ENCODE assay signal across 8 cellular contexts in genomic region chr2:223944704-223945531, GRCh38. TPM values are rescaled to one million over a fixed set of nuclear protein-coding genes. Genes with fewer than 3 reads are reported as not detected.
DNase-seq lines count a peak whose midpoint lies in the region; ATAC-seq, FAIRE-seq and TF ChIP-seq lines count a peak whose summit lies in the region.

WDFY1 (minus strand) TSS chr2:223945335; CDS start chr2:223945284, 51 bp downstream.

- H3K27me3 Mint-ChIP-seq in activated T-cell treated with anti-CD3 and anti-CD28 coated beads, Interleukin-2, amount 50 U/mL, for 72 hours (ENCODE audit: low read depth): no peaks in the 10 kb centered on the region

- TF ChIP-seq EP300 in Ishikawa (IDR thresholded peaks at IDR 0.05; ENCODE audit: borderline replicate concordance) (peak; percentile 58; the same call in 1 of the 2 replicates), esophagus muscularis mucosa (IDR thresholded peaks at IDR 0.05) (no peak)

- no peaks in the 10 kb centered on the region for H3K36me3 ChIP-seq in esophagus muscularis mucosa

- no peak for TF ChIP-seq RAD21 in Ishikawa (IDR thresholded peaks at IDR 0.05; ENCODE audit: low read depth)

- H3K27ac Mint-ChIP-seq in activated T-cell treated with anti-CD3 and anti-CD28 coated beads, Interleukin-2, amount 50 U/mL, for 72 hours: peak within 1 kb of the TSS; percentile 92

- H3K27ac ChIP-seq in esophagus muscularis mucosa (replicated peaks in 1 of 4): peak within 1 kb of the TSS; percentile 90 to 94 (median 92)

- H3K4me3 Mint-ChIP-seq in activated T-cell treated with anti-CD3 and anti-CD28 coated beads, Interleukin-2, amount 50 U/mL, for 72 hours: peak within 1 kb of the TSS; percentile 88 to 95

- TF ChIP-seq POLR2A in esophagus muscularis mucosa (IDR thresholded peaks at IDR 0.05; ENCODE audit: low read depth): peak; percentile 59

- intact Hi-C loops in esophagus muscularis mucosa (cut with DNase I): no loop called here

- peak in 1 of 3 experiments; percentile 18 for TF ChIP-seq CTCF in esophagus muscularis mucosa (IDR thresholded peaks at IDR 0.05)

- no peak for FAIRE-seq in RCC 7860 (lab: Jason Lieb, UNC)

- peak within 1 kb of the TSS; percentile 85 to 99 (median 92) for H3K4me3 ChIP-seq in esophagus muscularis mucosa

- peaks cover 10 to 15% of the 10 kb centered on the region in 2 donors for H3K36me3 Mint-ChIP-seq in activated T-cell treated with anti-CD3 and anti-CD28 coated beads, Interleukin-2, amount 50 U/mL, for 72 hours (ENCODE audit: insufficient read depth in 2 of 2)

- no peaks in the 10 kb centered on the region for H3K9me3 ChIP-seq in esophagus muscularis mucosa

- peak; percentile 66 for ATAC-seq in GM21619 (IDR thresholded peaks at IDR 0.05; ENCODE audit: unreplicated experiment)
- peak; percentile 68 to 69 for ATAC-seq in activated T-cell treated with anti-CD3 and anti-CD28 coated beads, Interleukin-2, amount 50 U/mL, for 72 hours (replicated peaks in 1 of 2)

- H3K27me3 ChIP-seq in esophagus muscularis mucosa: no peaks in the 10 kb centered on the region

- peak; percentile 49 for DNase-seq in DMS53 treated with DMSO at 0.1 percent for 48 hours (lab: John Stamatoyannopoulos, UW; ENCODE audit: unreplicated experiment)
- DNase-seq in RCC 7860 (ENCODE audit: low spot score): peak; percentile 72
- peak; percentile 88 to 90 for DNase-seq in activated T-cell treated with anti-CD3 and anti-CD28 coated beads, Interleukin-2, amount 50 U/mL, for 72 hours
- peak; percentile 94 for DNase-seq in esophagus muscularis mucosa (ENCODE audit: extremely low spot score)
- peak; percentile 91 for DNase-seq in myocyte (ENCODE audit: low read depth)
- peak; percentile 39 to 77 for DNase-seq in stimulated activated CD8-positive, alpha-beta memory T cell treated with anti-CD3 and anti-CD28 coated beads, Interleukin-7, amount 100 ng/mL, for 4 hours (ENCODE audit: low read depth in 2 of 2)

- WGBS in esophagus muscularis mucosa: 2% methylated on average over 28 of the region's 87 CpGs

- H3K9me3 Mint-ChIP-seq in activated T-cell treated with anti-CD3 and anti-CD28 coated beads, Interleukin-2, amount 50 U/mL, for 72 hours: peaks cover 0 to 3% of the 10 kb centered on the region in 2 donors

- H3K4me1 ChIP-seq in esophagus muscularis mucosa: peaks cover 29 to 49% (median 39%) of the 10 kb centered on the region in 4 donors

- peaks cover 75% of the 10 kb centered on the region for H3K4me1 Mint-ChIP-seq in activated T-cell treated with anti-CD3 and anti-CD28 coated beads, Interleukin-2, amount 50 U/mL, for 72 hours (ENCODE audit: low read depth)

TF ChIP-seq in Ishikawa, 13 proteins besides CTCF, POLR2A, EP300 and RAD21:
- no peak; the same call in 1 of the 2 replicates for TF ChIP-seq EGR1 (IDR thresholded peaks at IDR 0.05)
- no peak for TF ChIP-seq CREB1 (IDR thresholded peaks at IDR 0.05; ENCODE audit: low read depth)
- TF ChIP-seq REST (IDR thresholded peaks at IDR 0.05; ENCODE audit: low read depth): no peak
- peak; percentile 64 for TF ChIP-seq MAX (IDR thresholded peaks at IDR 0.05)
- peak; percentile 55; the same call in 1 of the 2 replicates for TF ChIP-seq NFIC (IDR thresholded peaks at IDR 0.05)
- peak; percentile 84; the same call in 1 of the 2 replicates for TF ChIP-seq TAF1 (IDR thresholded peaks at IDR 0.05; ENCODE audit: low read depth)
- TF ChIP-seq CEBPB (IDR thresholded peaks at IDR 0.05): no peak
- TF ChIP-seq TCF12 (IDR thresholded peaks at IDR 0.05; ENCODE audit: low read depth): peak; percentile 66; the same call in 1 of the 2 replicates
- peak; percentile 99 for TF ChIP-seq ZBTB7A (IDR thresholded peaks at IDR 0.05; ENCODE audit: low read depth)
- no peak for TF ChIP-seq FOXM1 (IDR thresholded peaks at IDR 0.05; ENCODE audit: borderline replicate concordance, low read depth)
- peak; percentile 94 for TF ChIP-seq YY1 (IDR thresholded peaks at IDR 0.05; ENCODE audit: low read depth)
- peak; percentile 87 for TF ChIP-seq USF1 (IDR thresholded peaks at IDR 0.05)
- TF ChIP-seq TEAD4 (IDR thresholded peaks at IDR 0.05): no peak
TF ChIP-seq in Ishikawa: peak in this region for 7.

RNA-seq across cellular contexts. Expression of gene WDFY1, which starts in this region (rescaled TPM):
- 10 to 100 TPM; 57.4 to 61.7 TPM for total RNA-seq in activated T-cell treated with anti-CD3 and anti-CD28 coated beads, Interleukin-2, amount 50 U/mL, for 72 hours
- total RNA-seq in esophagus muscularis mucosa: 10 to 100 TPM; 19.4 to 29.2 (median 24.7) TPM
- 34.5 and 39.1 TPM in 2 replicates for total RNA-seq in myocyte
- 18.2 TPM for polyA plus RNA-seq in myocyte (2012)

Comparison
In these comparisons a context has a peak if more than half of its experiments do, and no peak if none do; other contexts are left out.
1. Peak in every context shown above with its lines: DNase-seq, ATAC-seq, H3K4me3 ChIP-seq and H3K27ac ChIP-seq.